ENCODE assay signal across 30 cellular contexts in the genomic region with DNA sequence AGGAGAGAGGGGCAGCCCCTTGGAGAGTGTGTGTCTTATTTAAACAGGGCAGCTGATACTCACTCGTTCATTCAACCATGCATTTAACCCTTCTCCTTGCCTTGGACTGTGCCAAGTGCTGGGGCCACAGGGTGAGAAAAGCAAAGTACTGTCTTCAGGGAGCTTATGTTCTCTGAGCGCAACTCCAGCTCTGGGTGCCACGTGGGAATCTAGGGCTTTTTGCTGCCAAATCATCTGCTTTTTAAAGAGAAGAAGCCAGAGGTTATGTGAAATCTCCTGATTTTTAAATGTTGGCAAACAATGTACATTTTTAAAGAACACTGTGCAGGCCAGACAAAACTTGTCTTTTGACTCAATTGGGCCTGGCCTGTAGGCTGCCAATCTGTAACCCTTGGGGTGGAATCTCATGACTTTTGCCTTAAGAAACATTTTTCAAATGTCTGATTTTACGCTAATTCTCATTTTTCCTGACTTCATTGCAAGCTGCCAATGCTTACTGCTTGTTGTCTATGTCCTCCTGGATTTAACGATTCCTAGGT.
DNase-seq lines count a peak whose midpoint lies in the region; ATAC-seq, FAIRE-seq and TF ChIP-seq lines count a peak whose summit lies in the region.
"Had no signal": no experiment of that assay in that cellular context is flagged by ENCODE, and none has a peak within 500 bp of the region (broad histone marks: within the 10 kb centered on the region; RNA-seq: fewer than 3 reads in every experiment).

No MANE protein-coding gene starts in this region.

- CTCF ChIA-PET in HepG2 (lab: Yijun Ruan, JAX; ENCODE audit: low intra/inter-chr PET ratio, low total read pairs) (no interaction called here), A673 (lab: Charles Lee) (no interaction called here)

- no peak overlapping the region for H3K9ac ChIP-seq in liver (ENCODE audit: low read depth in 1 of 2, low read length in 2 of 2)
- H3K9ac ChIP-seq in HepG2 (ENCODE audit: insufficient read depth, low read depth, low read length): no peak overlapping the region

- no peak for ATAC-seq in HepG2
- no peak for ATAC-seq in GM18873 (IDR thresholded peaks at IDR 0.05; ENCODE audit: low FRiP score, unreplicated experiment)
- ATAC-seq: GM12878 had no signal

- TF ChIP-seq EP300 in HepG2 (IDR thresholded peaks at IDR 0.05; ENCODE audit: low read depth in 2 of 2, low read length in 2 of 2) (no peak), HepG2 (CRISPR knock-in tag; IDR thresholded peaks at IDR 0.05; ENCODE audit: borderline replicate concordance) (no peak)

- TF ChIP-seq CTCF in liver (IDR thresholded peaks at IDR 0.05; ENCODE audit: low read depth, low read length, missing input control) (no peak), HepG2 (CRISPR knock-in tag; IDR thresholded peaks at IDR 0.05) (no peak), osteocyte (IDR thresholded peaks at IDR 0.05) (no peak), A673 (conservative IDR thresholded peaks at IDR 0.05; ENCODE audit: low read depth, low read length) (no peak)

- TF ChIP-seq RAD21 in liver (IDR thresholded peaks at IDR 0.05): no peak
- TF ChIP-seq RAD21 in HepG2 (CRISPR knock-in tag; IDR thresholded peaks at IDR 0.05): no peak

- no peak overlapping the region for H3K27ac Mint-ChIP-seq in osteocyte (ENCODE audit: unreplicated experiment)
- H3K27ac Mint-ChIP-seq: CD14-positive monocyte; CD8-positive, alpha-beta memory T cell; HFFc6 had no signal

- no peak overlapping the region for H3K4me2 ChIP-seq in HepG2 (ENCODE audit: low read depth, low read length)

- FAIRE-seq in HepG2 (lab: Jason Lieb, UNC): no peak
- FAIRE-seq: GM12878, HTR-8/SVneo, RCC 7860 had no signal

- BruUV-seq in HepG2 (replicated peaks; lab: Mats Ljungman, UMichigan) (no TSS peak), A673 (replicated peaks; lab: Mats Ljungman, UMichigan) (no TSS peak)

- no peaks in the 10 kb centered on the region for H3K36me3 ChIP-seq in liver (ENCODE audit: control insufficient read depth in 4 of 4, insufficient read depth in 3 of 4, low read depth in 1 of 4, low read length in 3 of 4)
- H3K36me3 ChIP-seq in HepG2 (replicated peaks in 1 of 2; ENCODE audit: control insufficient read depth in 1 of 2, insufficient read depth in 2 of 2, low read length in 2 of 2): no peaks in the 10 kb centered on the region
- H3K36me3 ChIP-seq in A673 (ENCODE audit: insufficient read depth, low read length, poor library complexity, severe bottlenecking): no peaks in the 10 kb centered on the region
- H3K36me3 ChIP-seq: BE2C, HAP-1, SJCRH30 had no signal

- no peaks in the 10 kb centered on the region for H3K27me3 Mint-ChIP-seq in osteocyte (ENCODE audit: unreplicated experiment)

- no peaks in the 10 kb centered on the region for H3K36me3 Mint-ChIP-seq in osteocyte (ENCODE audit: unreplicated experiment)
- H3K36me3 Mint-ChIP-seq: CD14-positive monocyte; CD8-positive, alpha-beta memory T cell had no signal

- DNase-seq in NCI-H510A treated with DMSO at 0.1 percent for 48 hours (lab: John Stamatoyannopoulos, UW) (peak; percentile 12), NCI-H510A (lab: John Stamatoyannopoulos, UW) (no peak), HepG2 (ENCODE audit: low spot score) (no peak), osteocyte (ENCODE audit: extremely low spot score, unreplicated experiment) (peak; percentile 44), NOMO-1 treated with DMSO at 0.1 percent for 48 hours (lab: John Stamatoyannopoulos, UW; ENCODE audit: unreplicated experiment) (no peak), A673 (ENCODE audit: low spot score) (no peak)
- DNase-seq: ACHN; BE2C; CD8-positive, alpha-beta memory T cell; DMS 273 treated with DMSO at 0.1 percent for 48 hours; DMS79; EL; GDM1; GOT3; HFFc6; KBM-7; NCI-H146; NCI-H1930; NCI-H2107; NCI-H446; NCI-H526 treated with DMSO at 0.1 percent for 48 hours; SJCRH30 had no signal

- no peak for TF ChIP-seq POLR2A in HepG2 (IDR thresholded peaks at IDR 0.05; ENCODE audit: insufficient read depth in 1 of 2, low read depth in 2 of 2, low read length in 2 of 2)

- in situ Hi-C loops in HepG2 (cut with HindIII; ENCODE audit: extremely low pct_ligation_motif_present, low pct_unique_long_range_greater_than_20kb): no loop called here

- H3K27ac ChIP-seq in liver (ENCODE audit: low read depth in 1 of 2, low read length in 2 of 2): no peak overlapping the region
- H3K27ac ChIP-seq in HepG2 (ENCODE audit: extremely low read length, insufficient read depth, low read length): no peak overlapping the region
- H3K27ac ChIP-seq in A673 (ENCODE audit: low read depth, low read length, poor library complexity, severe bottlenecking): no peak overlapping the region
- H3K27ac ChIP-seq: 22Rv1, SJCRH30 had no signal

- peaks cover 2% of the 10 kb centered on the region for H3K4me1 Mint-ChIP-seq in osteocyte (ENCODE audit: unreplicated experiment)
- H3K4me1 Mint-ChIP-seq: CD14-positive monocyte; CD8-positive, alpha-beta memory T cell had no signal

- H3K4me3 Mint-ChIP-seq in osteocyte (ENCODE audit: unreplicated experiment): no peak overlapping the region
- H3K4me3 Mint-ChIP-seq: CD14-positive monocyte; CD8-positive, alpha-beta memory T cell; HFFc6 had no signal

- H4K20me1 ChIP-seq in HepG2 (ENCODE audit: insufficient read depth, low read length): no peaks in the 10 kb centered on the region

- POLR2A ChIA-PET in HepG2 (lab: Yijun Ruan, JAX): no interaction called here
- POLR2A ChIA-PET in A673 (lab: Charles Lee; ENCODE audit: low non-redundant PET): no interaction called here

- H3K9me3 ChIP-seq in liver (ENCODE audit: control insufficient read depth in 4 of 4, low read length in 3 of 4) (no peaks in the 10 kb centered on the region), HepG2 (ENCODE audit: low read length) (no peaks in the 10 kb centered on the region), A673 (ENCODE audit: low read depth, low read length, poor library complexity, severe bottlenecking) (no peaks in the 10 kb centered on the region)
- H3K9me3 ChIP-seq: BE2C, HAP-1, SJCRH30 had no signal

- no peaks in the 10 kb centered on the region for H3K9me3 Mint-ChIP-seq in osteocyte (ENCODE audit: unreplicated experiment)

- H3K4me3 ChIP-seq in liver (ENCODE audit: low read depth in 1 of 3, low read length in 3 of 3): no peak overlapping the region
- H3K4me3 ChIP-seq in HepG2 (replicated peaks in 1 of 3; ENCODE audit: insufficient read depth in 1 of 3, low read depth in 2 of 3, low read length in 3 of 3): no peak overlapping the region
- no peak overlapping the region for H3K4me3 ChIP-seq in A673 (ENCODE audit: low read depth, low read length, poor library complexity, severe bottlenecking)
- H3K4me3 ChIP-seq: GM12878, HAP-1, SJCRH30 had no signal

- 68% methylated on average over 5 of the region's 5 CpGs for WGBS in liver
- 0% methylated on average over 5 of the region's 5 CpGs for WGBS in HepG2 (ENCODE audit: low lambda C conversion rate)

- H3K4me1 ChIP-seq in liver (ENCODE audit: control insufficient read depth in 4 of 4, insufficient read depth in 4 of 4, low read length in 3 of 4) (no peaks in the 10 kb centered on the region), HepG2 (ENCODE audit: insufficient read depth, low read length) (no peaks in the 10 kb centered on the region), A673 (ENCODE audit: insufficient read depth, low read length, poor library complexity, severe bottlenecking) (no peaks in the 10 kb centered on the region)
- H3K4me1 ChIP-seq: BE2C, HAP-1, SJCRH30 had no signal

- no peak overlapping the region for H2AFZ ChIP-seq in HepG2 (ENCODE audit: low read length)

- H3K79me2 ChIP-seq in HepG2 (ENCODE audit: insufficient read depth, low read length): no peaks in the 10 kb centered on the region

- intact Hi-C loops in HepG2 (cut with micrococcal nuclease; ENCODE audit: unreplicated experiment): no loop called here
- intact Hi-C loops in A673 (cut with micrococcal nuclease; ENCODE audit: unreplicated experiment): no loop called here

- no peaks in the 10 kb centered on the region for H3K27me3 ChIP-seq in liver (ENCODE audit: control insufficient read depth in 4 of 4, insufficient read depth in 4 of 4, low read length in 3 of 4)
- H3K27me3 ChIP-seq in HepG2 (ENCODE audit: control insufficient read depth in 1 of 2, insufficient read depth in 2 of 2, low read length in 2 of 2): no peaks in the 10 kb centered on the region
- H3K27me3 ChIP-seq in A673 (replicated peaks; ENCODE audit: insufficient read depth, low read depth, low read length, poor library complexity): no peaks in the 10 kb centered on the region
- H3K27me3 ChIP-seq: BE2C had no signal

TF ChIP-seq in liver, 16 proteins besides CTCF, POLR2A, EP300 and RAD21:
- peak; percentile 36 for TF ChIP-seq NR2F2 (IDR thresholded peaks at IDR 0.05)
- no peak for TF ChIP-seq FOXA2 (IDR thresholded peaks at IDR 0.05)

TF ChIP-seq in HepG2, 621 proteins besides CTCF, POLR2A, EP300 and RAD21 (continues in another document):
- TF ChIP-seq, protein P1, sequence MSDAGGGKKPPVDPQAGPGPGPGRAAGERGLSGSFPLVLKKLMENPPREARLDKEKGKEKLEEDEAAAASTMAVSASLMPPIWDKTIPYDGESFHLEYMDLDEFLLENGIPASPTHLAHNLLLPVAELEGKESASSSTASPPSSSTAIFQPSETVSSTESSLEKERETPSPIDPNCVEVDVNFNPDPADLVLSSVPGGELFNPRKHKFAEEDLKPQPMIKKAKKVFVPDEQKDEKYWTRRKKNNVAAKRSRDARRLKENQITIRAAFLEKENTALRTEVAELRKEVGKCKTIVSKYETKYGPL (CRISPR knock-in tag; IDR thresholded peaks at IDR 0.05): no peak
- TF ChIP-seq ZNF468 (CRISPR knock-in tag; IDR thresholded peaks at IDR 0.05) (no peak), MXI1 (IDR thresholded peaks at IDR 0.05; ENCODE audit: borderline replicate concordance, low read depth, low read length) (no peak), ZBTB7B (CRISPR knock-in tag; IDR thresholded peaks at IDR 0.05) (no peak), FOXO1 (CRISPR knock-in tag; IDR thresholded peaks at IDR 0.05) (no peak), REPIN1 (CRISPR knock-in tag; IDR thresholded peaks at IDR 0.05; ENCODE audit: borderline replicate concordance, low read depth) (no peak), GFI1 (CRISPR knock-in tag; IDR thresholded peaks at IDR 0.05; ENCODE audit: borderline replicate concordance) (no peak), NR3C1 (CRISPR knock-in tag; IDR thresholded peaks at IDR 0.05) (no peak)

Comparison
In these comparisons a context has a peak if more than half of its experiments do, and no peak if none do; other contexts are left out.
1. DNase-seq: peak in NCI-H510A treated with DMSO at 0.1 percent for 48 hours (single experiment) and osteocyte (single experiment); none in NCI-H510A (single experiment), HepG2 (single experiment), NOMO-1 treated with DMSO at 0.1 percent for 48 hours (single experiment) and A673 (single experiment).